ENCODE assay signal across 15 cellular contexts in the genomic region with DNA sequence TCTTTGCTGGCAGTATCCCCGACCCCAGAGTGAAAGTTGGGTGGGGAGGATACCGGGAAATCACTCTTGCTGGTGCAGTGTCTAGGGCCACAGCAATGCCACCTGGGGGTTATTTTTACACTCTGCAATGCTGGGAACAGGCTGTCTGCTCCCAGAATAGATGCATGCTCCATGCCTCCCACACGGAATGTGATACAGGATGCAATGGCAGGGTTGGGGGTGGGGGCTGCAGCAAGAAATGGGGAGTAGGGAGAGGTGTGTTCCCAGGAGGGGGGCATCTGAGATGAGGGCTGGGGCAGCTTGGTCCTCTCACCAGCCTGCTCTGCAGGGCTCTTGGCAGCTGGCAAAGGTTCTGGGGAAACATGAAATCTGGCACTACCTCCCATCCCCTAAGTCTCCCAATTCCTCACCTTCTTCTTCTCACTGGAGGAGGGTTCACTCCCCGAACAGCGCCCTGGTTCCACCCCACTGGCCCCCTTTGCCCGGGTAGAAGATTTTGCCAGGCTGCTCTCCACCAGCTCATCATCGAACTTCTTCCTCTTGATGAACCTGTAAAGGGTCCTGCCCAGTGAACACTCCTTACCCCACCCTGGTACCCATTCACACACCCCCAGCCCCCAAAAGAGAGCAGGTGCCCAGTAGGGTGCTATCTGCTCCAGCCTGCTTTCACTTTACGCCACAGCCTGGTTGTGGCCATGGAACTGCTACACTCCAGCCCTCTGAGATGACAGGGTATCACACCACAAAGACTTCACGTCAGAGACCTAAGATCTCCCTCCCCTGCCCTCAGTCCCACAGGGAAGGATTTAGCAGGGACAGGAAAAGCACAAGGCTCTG. TPM values are rescaled to one million over a fixed set of nuclear protein-coding genes. Genes with fewer than 3 reads are reported as not detected.
A peak's percentile ranks its signal among the peaks of the same experiment; 100 is the strongest.
DNase-seq lines count a peak whose midpoint lies in the region; ATAC-seq and TF ChIP-seq lines count a peak whose summit lies in the region.
"Had no signal": no experiment of that assay in that cellular context is flagged by ENCODE, and none has a peak within 500 bp of the region (broad histone marks: within the 10 kb centered on the region; RNA-seq: fewer than 3 reads in every experiment).

No MANE protein-coding gene starts in this region.

- intact Hi-C loops in left ventricle myocardium superior (cut with micrococcal nuclease) (no loop called here), mucosa of descending colon (cut with DNase I, micrococcal nuclease) (no loop called here)

- H3K9me3 Mint-ChIP-seq in T-helper 1 cell treated with Interleukin-12 subunit alpha and Interleukin-12 subunit beta and Interleukin-4 antibody, amounts not matched to agents 30 μg/mL and 1 μg/mL, for 36 hours, result no peaks in the 10 kb centered on the region
- H3K9me3 Mint-ChIP-seq in activated naive CD8-positive, alpha-beta T cell treated with anti-CD3 and anti-CD28 coated beads, Interleukin-2, amount 10 ng/mL, durations not matched to agents 7 days and 5 days, result no peaks in the 10 kb centered on the region
- H3K9me3 Mint-ChIP-seq in HFFc6, result no peaks in the 10 kb centered on the region

- peak overlapping the region; percentile 62 for H3K27ac Mint-ChIP-seq in T-helper 1 cell treated with Interleukin-12 subunit alpha and Interleukin-12 subunit beta and Interleukin-4 antibody, amounts not matched to agents 30 μg/mL and 1 μg/mL, for 36 hours
- peak overlapping the region; percentile 80 for H3K27ac Mint-ChIP-seq in activated naive CD8-positive, alpha-beta T cell treated with anti-CD3 and anti-CD28 coated beads, Interleukin-2, amount 10 ng/mL, durations not matched to agents 7 days and 5 days
- no peak overlapping the region for H3K27ac Mint-ChIP-seq in HFFc6

- no peaks in the 10 kb centered on the region for H3K27me3 Mint-ChIP-seq in T-helper 1 cell treated with Interleukin-12 subunit alpha and Interleukin-12 subunit beta and Interleukin-4 antibody, amounts not matched to agents 30 μg/mL and 1 μg/mL, for 36 hours (ENCODE audit: low read depth)
- H3K27me3 Mint-ChIP-seq in activated naive CD8-positive, alpha-beta T cell treated with anti-CD3 and anti-CD28 coated beads, Interleukin-2, amount 10 ng/mL, durations not matched to agents 7 days and 5 days, result no peaks in the 10 kb centered on the region
- peaks cover 2% of the 10 kb centered on the region; the same call in 1 of the 2 replicates for H3K27me3 Mint-ChIP-seq in HFFc6 (ENCODE audit: insufficient read depth)

- H3K36me3 ChIP-seq in mucosa of descending colon (ENCODE audit: low read depth), result peaks cover 10% of the 10 kb centered on the region

- peaks cover 41% of the 10 kb centered on the region for H3K4me1 Mint-ChIP-seq in T-helper 1 cell treated with Interleukin-12 subunit alpha and Interleukin-12 subunit beta and Interleukin-4 antibody, amounts not matched to agents 30 μg/mL and 1 μg/mL, for 36 hours (ENCODE audit: low read depth)
- H3K4me1 Mint-ChIP-seq in activated naive CD8-positive, alpha-beta T cell treated with anti-CD3 and anti-CD28 coated beads, Interleukin-2, amount 10 ng/mL, durations not matched to agents 7 days and 5 days, result peaks cover 57% of the 10 kb centered on the region
- peaks cover 6% of the 10 kb centered on the region for H3K4me1 Mint-ChIP-seq in HFFc6 (ENCODE audit: low read depth)

- ATAC-seq in activated naive CD8-positive, alpha-beta T cell treated with anti-CD3 and anti-CD28 coated beads, Interleukin-2, amount 10 ng/mL, durations not matched to agents 7 days and 5 days (ENCODE audit: low read depth), result peak; percentile 12
- ATAC-seq in left ventricle myocardium superior, result peak; percentile 80
- ATAC-seq in mucosa of descending colon, result no peak
- ATAC-seq in GM19467 (IDR thresholded peaks at IDR 0.05; ENCODE audit: unreplicated experiment), result no peak
- ATAC-seq: PC-3, right lobe of liver had no signal

- H3K4me3 Mint-ChIP-seq in T-helper 1 cell treated with Interleukin-12 subunit alpha and Interleukin-12 subunit beta and Interleukin-4 antibody, amounts not matched to agents 30 μg/mL and 1 μg/mL, for 36 hours, result peak overlapping the region; percentile 44
- peak overlapping the region; percentile 63 for H3K4me3 Mint-ChIP-seq in activated naive CD8-positive, alpha-beta T cell treated with anti-CD3 and anti-CD28 coated beads, Interleukin-2, amount 10 ng/mL, durations not matched to agents 7 days and 5 days
- H3K4me3 Mint-ChIP-seq in HFFc6, result no peak overlapping the region

- no peaks in the 10 kb centered on the region for H3K9me3 ChIP-seq in mucosa of descending colon
- H3K9me3 ChIP-seq: Caco-2, right lobe of liver had no signal

- no peak for TF ChIP-seq CTCF in mucosa of descending colon (IDR thresholded peaks at IDR 0.05)
- no peak for TF ChIP-seq CTCF in HFFc6 (IDR thresholded peaks at IDR 0.05)

- DNase-seq in T-helper 1 cell (no peak), left ventricle myocardium superior (peak; percentile 64), putamen (ENCODE audit: low spot score) (peak; percentile 72), mucosa of descending colon (no peak), HFFc6 (no peak)
- DNase-seq in activated naive CD8-positive, alpha-beta T cell treated with anti-CD3 and anti-CD28 coated beads, Interleukin-2, amount 10 ng/mL, durations not matched to agents 7 days and 5 days, result no peak
- DNase-seq: activated CD4-positive, alpha-beta T cell treated with anti-CD3 and anti-CD28 coated beads, Interleukin-2, amount 50 U/mL, for 4 hours; Caco-2; midbrain; NCI-H1048; PC-3; right lobe of liver had no signal

- no peak overlapping the region for H3K4me3 ChIP-seq in mucosa of descending colon
- H3K4me3 ChIP-seq: right lobe of liver had no signal

- POLR2A ChIA-PET in activated naive CD8-positive, alpha-beta T cell treated with anti-CD3 and anti-CD28 coated beads, Interleukin-2, amount 10 ng/mL, durations not matched to agents 7 days and 5 days (lab: Charles Lee), result interaction anchor here (0.6 to 2.0 kb wide), 9 partner anchors 12 to 434 kb away, joined by 3 to 10 read pairs (median 3); partner anchors contain the start of genes PRPF40B, SPATS2, TMBIM6 and TUBA1B

- peaks cover 23% of the 10 kb centered on the region for H3K36me3 Mint-ChIP-seq in T-helper 1 cell treated with Interleukin-12 subunit alpha and Interleukin-12 subunit beta and Interleukin-4 antibody, amounts not matched to agents 30 μg/mL and 1 μg/mL, for 36 hours (ENCODE audit: low read depth)
- H3K36me3 Mint-ChIP-seq in activated naive CD8-positive, alpha-beta T cell treated with anti-CD3 and anti-CD28 coated beads, Interleukin-2, amount 10 ng/mL, durations not matched to agents 7 days and 5 days, result peaks cover 18% of the 10 kb centered on the region
- peaks cover 12% of the 10 kb centered on the region; the same call in 1 of the 2 replicates for H3K36me3 Mint-ChIP-seq in HFFc6 (ENCODE audit: low read depth)

- H3K4me1 ChIP-seq in mucosa of descending colon (ENCODE audit: low read depth), result peaks cover 15% of the 10 kb centered on the region
- H3K4me1 ChIP-seq: Caco-2 had no signal

RNA-seq across cellular contexts. Expression of gene MCRS1, which starts 2.6 kb away (rescaled TPM):
- 10 to 100 TPM; 83.8 to 83.9 TPM for total RNA-seq in activated naive CD8-positive, alpha-beta T cell treated with anti-CD3 and anti-CD28 coated beads, Interleukin-2, amount 10 ng/mL, durations not matched to agents 7 days and 5 days
- 94.4 TPM for total RNA-seq in left ventricle myocardium superior
- 10 to 100 TPM; 51.6 to 66.7 (median 55.9) TPM for total RNA-seq in mucosa of descending colon
- 10 to 100 TPM; 46.2 to 59.8 (median 55.4) TPM for total RNA-seq in HFFc6 (2021; fragmentation: NEBNext Ultra II Directional; extraction: Animal tissue kit (Norgen Biotek cat#: 25700))

RNA-seq across cellular contexts. Expression of gene KCNH3, which starts 26.5 kb away (rescaled TPM):
- 1 to 10 TPM; 5.4 to 5.8 TPM for total RNA-seq in activated naive CD8-positive, alpha-beta T cell treated with anti-CD3 and anti-CD28 coated beads, Interleukin-2, amount 10 ng/mL, durations not matched to agents 7 days and 5 days
- total RNA-seq in left ventricle myocardium superior, result 0.30 TPM
- under 1 TPM in 2 of 3 donors, not detected in 1; 0.13 to 0.19 TPM for total RNA-seq in mucosa of descending colon
- total RNA-seq in HFFc6 (2021; fragmentation: NEBNext Ultra II Directional; extraction: Animal tissue kit (Norgen Biotek cat#: 25700)), result under 1 TPM in 2 of 6 experiments, not detected in 4; 0.05 to 0.10 TPM
- total RNA-seq: subcutaneous adipose tissue had no signal

RNA-seq across cellular contexts. Expression of gene FAM186B, which starts 40.1 kb away (rescaled TPM):
- total RNA-seq in activated naive CD8-positive, alpha-beta T cell treated with anti-CD3 and anti-CD28 coated beads, Interleukin-2, amount 10 ng/mL, durations not matched to agents 7 days and 5 days, result under 1 TPM; 0.11 to 0.20 TPM
- total RNA-seq in left ventricle myocardium superior (0.47 TPM), mucosa of descending colon (under 1 TPM; 0.35 to 0.63 (median 0.39) TPM)
- total RNA-seq in HFFc6 (2021; fragmentation: NEBNext Ultra II Directional; extraction: Animal tissue kit (Norgen Biotek cat#: 25700)), result under 1 TPM; 0.21 to 0.46 (median 0.31) TPM

RNA-seq across cellular contexts. Expression of gene PRPF40B, which starts 58.0 kb away (rescaled TPM):
- 10 to 100 TPM; 16.5 to 18.0 TPM for total RNA-seq in activated naive CD8-positive, alpha-beta T cell treated with anti-CD3 and anti-CD28 coated beads, Interleukin-2, amount 10 ng/mL, durations not matched to agents 7 days and 5 days
- total RNA-seq in left ventricle myocardium superior (21.1 TPM), mucosa of descending colon (10 to 100 TPM; 11.5 to 27.2 (median 12.7) TPM)
- 10 to 100 TPM; 10.3 to 11.9 (median 11.2) TPM for total RNA-seq in HFFc6 (2021; fragmentation: NEBNext Ultra II Directional; extraction: Animal tissue kit (Norgen Biotek cat#: 25700))

Comparison
In these comparisons a context has a peak if more than half of its experiments do, and no peak if none do; other contexts are left out.
1. DNase-seq: peak in left ventricle myocardium superior (single experiment) and putamen (single experiment); none in T-helper 1 cell (0 of 5), activated naive CD8-positive, alpha-beta T cell treated with anti-CD3 and anti-CD28 coated beads, Interleukin-2, amount 10 ng/mL, durations not matched to agents 7 days and 5 days (single experiment), mucosa of descending colon (0 of 3) and HFFc6 (single experiment).
2. ATAC-seq: peak in activated naive CD8-positive, alpha-beta T cell treated with anti-CD3 and anti-CD28 coated beads, Interleukin-2, amount 10 ng/mL, durations not matched to agents 7 days and 5 days (single experiment) and left ventricle myocardium superior (single experiment); none in mucosa of descending colon (single experiment) and GM19467 (single experiment).